Comparison of ENCODE assay signal across 19 cellular contexts in genomic region chr14:83347874-83348273, GRCh38.
DNase-seq lines count a peak whose midpoint lies in the region; ATAC-seq and TF ChIP-seq lines count a peak whose summit lies in the region.
"Had no signal": no experiment of that assay in that cellular context is flagged by ENCODE, and none has a peak within 500 bp of the region (broad histone marks: within the 10 kb centered on the region; RNA-seq: fewer than 3 reads in every experiment).

No MANE protein-coding gene starts in this region.

- H3K4me3 ChIP-seq in Karpas-422 (ENCODE audit: low read length), result no peak overlapping the region
- H3K4me3 ChIP-seq in choroid plexus epithelial cell (ENCODE audit: low read depth, low read length), result no peak overlapping the region
- H3K4me3 ChIP-seq: A549, GM23248 had no signal

- TF ChIP-seq CTCF in choroid plexus epithelial cell (conservative IDR thresholded peaks at IDR 0.05; ENCODE audit: low read depth, low read length), result no peak

- H3K9ac ChIP-seq in Karpas-422 (ENCODE audit: low read length), result no peak overlapping the region
- H3K9ac ChIP-seq: GM23248 had no signal

- no peaks in the 10 kb centered on the region for H3K27me3 ChIP-seq in Karpas-422 (ENCODE audit: low read length)

- no peak overlapping the region for H3K4me2 ChIP-seq in Karpas-422 (ENCODE audit: low read depth, low read length, poor library complexity, severe bottlenecking)
- H3K4me2 ChIP-seq: A549 had no signal

- no peaks in the 10 kb centered on the region; the same call in 1 of the 2 replicates for H3K36me3 ChIP-seq in Karpas-422 (ENCODE audit: insufficient read depth, low read length)

- H4K20me1 ChIP-seq in Karpas-422 (ENCODE audit: insufficient read depth, low read depth, low read length), result no peaks in the 10 kb centered on the region

- H3K27ac ChIP-seq in Karpas-422 (ENCODE audit: low read length), result no peak overlapping the region
- H3K27ac ChIP-seq: A549, GM23248 had no signal

- no peaks in the 10 kb centered on the region for H3K9me3 ChIP-seq in Karpas-422 (ENCODE audit: low read length)
- H3K9me3 ChIP-seq: A549, Caco-2 had no signal

- no peaks in the 10 kb centered on the region for H3K9me2 ChIP-seq in Karpas-422 (replicated peaks; ENCODE audit: insufficient read depth, low read length)

- DNase-seq in EL (peak; percentile 63), Karpas-422 (no peak), choroid plexus epithelial cell (ENCODE audit: low read depth) (peak; percentile 50), non-pigmented ciliary epithelial cell (ENCODE audit: low read depth) (peak; percentile 10), globus pallidus (ENCODE audit: low spot score) (no peak), NOMO-1 (lab: John Stamatoyannopoulos, UW; ENCODE audit: unreplicated experiment in 2 of 2) (no peak)
- DNase-seq: Caco-2, DMS153, GM23248, KG1, NCI-H1048, NCI-H1436 treated with DMSO at 0.1 percent for 48 hours, NCI-H2029 treated with DMSO at 0.1 percent for 48 hours, NCI-H510A treated with DMSO at 0.1 percent for 48 hours, NCI-H82 had no signal

- H3K79me2 ChIP-seq in Karpas-422 (ENCODE audit: low read length), result no peaks in the 10 kb centered on the region

- peaks cover 11% of the 10 kb centered on the region; the same call in 1 of the 2 replicates for H3K4me1 ChIP-seq in Karpas-422 (ENCODE audit: low read length)
- H3K4me1 ChIP-seq: A549, Caco-2 had no signal

- ATAC-seq in GM19351 (IDR thresholded peaks at IDR 0.05; ENCODE audit: unreplicated experiment), result no peak
- no peak for ATAC-seq in GM18861 (IDR thresholded peaks at IDR 0.05; ENCODE audit: unreplicated experiment)
- ATAC-seq: A549, Panc1 had no signal

- H2AFZ ChIP-seq in Karpas-422 (ENCODE audit: low read length), result peak overlapping the region; percentile 57
- H2AFZ ChIP-seq: GM23248 had no signal

Comparison
In these comparisons a context has a peak if more than half of its experiments do, and no peak if none do; other contexts are left out.
1. DNase-seq: peak in EL (single experiment), choroid plexus epithelial cell (single experiment) and non-pigmented ciliary epithelial cell (single experiment); none in Karpas-422 (single experiment), globus pallidus (single experiment) and NOMO-1 (0 of 2).